ENCODE assay signal across 8 cellular contexts in genomic region chr6:166707045-166707444, GRCh38.
DNase-seq lines count a peak whose midpoint lies in the region; ATAC-seq and TF ChIP-seq lines count a peak whose summit lies in the region.

No MANE protein-coding gene starts in this region.

- no peak overlapping the region for H3K4me3 ChIP-seq in vagina

- no peak for DNase-seq in activated CD8-positive, alpha-beta memory T cell treated with anti-CD3 and anti-CD28 coated beads, Interleukin-2, amount 10 ng/mL, durations not matched to agents 7 days and 5 days
- no peak for DNase-seq in activated CD8-positive, alpha-beta memory T cell treated with anti-CD3 and anti-CD28 coated beads, Interleukin-2, amount 50 U/mL, for 4 hours
- peak; percentile 43 for DNase-seq in HuH-7.5 (ENCODE audit: low spot score)
- DNase-seq in activated CD8-positive, alpha-beta T cell treated with anti-CD3 and anti-CD28 coated beads for 36 hours: peak; percentile 55
- peak in 31 of 51 donors; percentile 9 to 69 (median 40) for DNase-seq in hypothalamus (lab: John Stamatoyannopoulos, UW)
- DNase-seq in vagina (ENCODE audit: extremely low spot score in 2 of 2): no peak

- H3K4me1 ChIP-seq in vagina: no peaks in the 10 kb centered on the region

- no peak overlapping the region for H3K27ac Mint-ChIP-seq in activated CD8-positive, alpha-beta memory T cell treated with anti-CD3 and anti-CD28 coated beads, Interleukin-2, amount 10 ng/mL, durations not matched to agents 7 days and 5 days
- H3K27ac Mint-ChIP-seq in activated CD8-positive, alpha-beta T cell treated with anti-CD3 and anti-CD28 coated beads for 36 hours: no peak overlapping the region
- no peak overlapping the region for H3K27ac Mint-ChIP-seq in stimulated activated memory B cell treated with anti-CD40 and anti-IgM and Interleukin-4, amounts not matched to agents 10 μg/mL and 1 μg/mL and 100 μg/mL, for 72 hours

- no peak for TF ChIP-seq CTCF in activated CD8-positive, alpha-beta T cell treated with anti-CD3 and anti-CD28 coated beads for 36 hours (IDR thresholded peaks at IDR 0.05)
- no peak for TF ChIP-seq CTCF in vagina (IDR thresholded peaks at IDR 0.05)

- no peaks in the 10 kb centered on the region for H3K36me3 ChIP-seq in vagina

- POLR2A ChIA-PET in activated CD8-positive, alpha-beta T cell treated with anti-CD3 and anti-CD28 coated beads for 36 hours (lab: Charles Lee): no interaction called here

- no peak for TF ChIP-seq POLR2A in vagina (IDR thresholded peaks at IDR 0.05)

- H3K27me3 ChIP-seq in vagina: no peaks in the 10 kb centered on the region

- H3K4me3 Mint-ChIP-seq in activated CD8-positive, alpha-beta memory T cell treated with anti-CD3 and anti-CD28 coated beads, Interleukin-2, amount 10 ng/mL, durations not matched to agents 7 days and 5 days: no peak overlapping the region
- H3K4me3 Mint-ChIP-seq in activated CD8-positive, alpha-beta T cell treated with anti-CD3 and anti-CD28 coated beads for 36 hours: no peak overlapping the region
- no peak overlapping the region for H3K4me3 Mint-ChIP-seq in stimulated activated memory B cell treated with anti-CD40 and anti-IgM and Interleukin-4, amounts not matched to agents 10 μg/mL and 1 μg/mL and 100 μg/mL, for 72 hours

- H3K27ac ChIP-seq in vagina: no peak overlapping the region

- H3K36me3 Mint-ChIP-seq in activated CD8-positive, alpha-beta memory T cell treated with anti-CD3 and anti-CD28 coated beads, Interleukin-2, amount 10 ng/mL, durations not matched to agents 7 days and 5 days: no peaks in the 10 kb centered on the region
- no peaks in the 10 kb centered on the region for H3K36me3 Mint-ChIP-seq in activated CD8-positive, alpha-beta T cell treated with anti-CD3 and anti-CD28 coated beads for 36 hours (ENCODE audit: low read depth)
- H3K36me3 Mint-ChIP-seq in stimulated activated memory B cell treated with anti-CD40 and anti-IgM and Interleukin-4, amounts not matched to agents 10 μg/mL and 1 μg/mL and 100 μg/mL, for 72 hours: peaks cover 10% of the 10 kb centered on the region

- peaks cover 23% of the 10 kb centered on the region for H3K27me3 Mint-ChIP-seq in activated CD8-positive, alpha-beta memory T cell treated with anti-CD3 and anti-CD28 coated beads, Interleukin-2, amount 10 ng/mL, durations not matched to agents 7 days and 5 days
- H3K27me3 Mint-ChIP-seq in activated CD8-positive, alpha-beta T cell treated with anti-CD3 and anti-CD28 coated beads for 36 hours: peaks cover 4% of the 10 kb centered on the region
- peaks cover 26% of the 10 kb centered on the region for H3K27me3 Mint-ChIP-seq in stimulated activated memory B cell treated with anti-CD40 and anti-IgM and Interleukin-4, amounts not matched to agents 10 μg/mL and 1 μg/mL and 100 μg/mL, for 72 hours

- no peaks in the 10 kb centered on the region for H3K9me3 Mint-ChIP-seq in activated CD8-positive, alpha-beta memory T cell treated with anti-CD3 and anti-CD28 coated beads, Interleukin-2, amount 10 ng/mL, durations not matched to agents 7 days and 5 days (ENCODE audit: low read depth)
- H3K9me3 Mint-ChIP-seq in activated CD8-positive, alpha-beta T cell treated with anti-CD3 and anti-CD28 coated beads for 36 hours: peaks cover 4% of the 10 kb centered on the region
- peaks cover 9% of the 10 kb centered on the region for H3K9me3 Mint-ChIP-seq in stimulated activated memory B cell treated with anti-CD40 and anti-IgM and Interleukin-4, amounts not matched to agents 10 μg/mL and 1 μg/mL and 100 μg/mL, for 72 hours

- H3K9me3 ChIP-seq in vagina: no peaks in the 10 kb centered on the region

- intact Hi-C loops in activated CD8-positive, alpha-beta T cell treated with anti-CD3 and anti-CD28 coated beads for 36 hours (cut with micrococcal nuclease): no loop called here
- intact Hi-C loops in vagina (cut with DNase I): no loop called here

- CTCF ChIA-PET in activated CD8-positive, alpha-beta memory T cell treated with anti-CD3 and anti-CD28 coated beads, Interleukin-2, amount 10 ng/mL, durations not matched to agents 7 days and 5 days (lab: Charles Lee): no interaction called here
- CTCF ChIA-PET in activated CD8-positive, alpha-beta T cell treated with anti-CD3 and anti-CD28 coated beads for 36 hours (lab: Charles Lee): no interaction called here

- ATAC-seq in activated CD8-positive, alpha-beta memory T cell treated with anti-CD3 and anti-CD28 coated beads, Interleukin-2, amount 10 ng/mL, durations not matched to agents 7 days and 5 days: peak; percentile 63
- peak; percentile 77 for ATAC-seq in activated CD8-positive, alpha-beta T cell treated with anti-CD3 and anti-CD28 coated beads for 36 hours
- peak; percentile 58 for ATAC-seq in stimulated activated memory B cell treated with anti-CD40 and anti-IgM and Interleukin-4, amounts not matched to agents 10 μg/mL and 1 μg/mL and 100 μg/mL, for 72 hours
- ATAC-seq in GM21825 (IDR thresholded peaks at IDR 0.05; ENCODE audit: unreplicated experiment): no peak

- no peaks in the 10 kb centered on the region for H3K4me1 Mint-ChIP-seq in activated CD8-positive, alpha-beta memory T cell treated with anti-CD3 and anti-CD28 coated beads, Interleukin-2, amount 10 ng/mL, durations not matched to agents 7 days and 5 days
- no peaks in the 10 kb centered on the region for H3K4me1 Mint-ChIP-seq in activated CD8-positive, alpha-beta T cell treated with anti-CD3 and anti-CD28 coated beads for 36 hours (ENCODE audit: low read depth)
- H3K4me1 Mint-ChIP-seq in stimulated activated memory B cell treated with anti-CD40 and anti-IgM and Interleukin-4, amounts not matched to agents 10 μg/mL and 1 μg/mL and 100 μg/mL, for 72 hours: peaks cover 7% of the 10 kb centered on the region

Comparison
In these comparisons a context has a peak if more than half of its experiments do, and no peak if none do; other contexts are left out.
1. DNase-seq: peak in HuH-7.5 (single experiment), activated CD8-positive, alpha-beta T cell treated with anti-CD3 and anti-CD28 coated beads for 36 hours (single experiment) and hypothalamus (31 of 51); none in activated CD8-positive, alpha-beta memory T cell treated with anti-CD3 and anti-CD28 coated beads, Interleukin-2, amount 10 ng/mL, durations not matched to agents 7 days and 5 days (single experiment), activated CD8-positive, alpha-beta memory T cell treated with anti-CD3 and anti-CD28 coated beads, Interleukin-2, amount 50 U/mL, for 4 hours (single experiment) and vagina (0 of 2).